In the genomic region with DNA sequence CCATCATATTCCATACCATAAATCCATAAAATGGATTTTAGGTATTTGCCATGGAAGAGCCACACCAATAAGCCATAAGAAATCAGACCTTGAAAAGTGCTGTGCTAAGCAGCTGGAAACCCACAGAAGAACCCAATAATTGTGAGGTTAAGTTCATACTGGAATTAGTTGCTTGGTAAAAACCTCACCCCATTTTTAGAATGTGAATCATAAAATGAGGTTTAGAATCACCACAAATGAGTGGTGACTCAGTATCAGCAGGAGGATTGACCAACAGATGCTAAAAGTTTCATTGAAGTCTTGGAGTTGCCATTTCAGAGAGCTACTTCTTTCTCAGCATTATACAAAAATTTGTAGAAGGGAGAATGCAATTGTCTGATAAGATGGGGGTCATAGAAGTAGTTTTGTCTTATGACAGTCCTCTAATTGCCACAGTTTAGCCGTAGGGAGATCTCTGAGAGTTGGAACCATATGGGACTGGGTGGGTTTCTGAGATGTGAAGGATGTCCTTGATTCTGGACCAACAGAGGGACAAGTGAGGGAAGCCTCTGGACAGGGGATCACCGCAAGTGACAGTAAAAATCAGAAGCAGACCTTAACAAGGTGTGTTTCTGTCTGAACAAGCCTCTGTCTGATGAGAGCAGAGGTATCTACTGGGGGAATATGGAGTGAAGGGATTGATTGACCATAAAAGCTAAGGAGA, we compare ENCODE assay signal across 8 cellular contexts. TPM values are rescaled to one million over a fixed set of nuclear protein-coding genes. Genes with fewer than 3 reads are reported as not detected.
DNase-seq lines count a peak whose midpoint lies in the region; ATAC-seq, FAIRE-seq and TF ChIP-seq lines count a peak whose summit lies in the region.

No MANE protein-coding gene starts in this region.

- TF ChIP-seq RAD21 in K562 (CRISPR knock-in tag; conservative IDR thresholded peaks at IDR 0.05 in 1 of 2, IDR thresholded peaks at IDR 0.05 in 1 of 2), result peak in 1 of 2 experiments; percentile 15; a peak in 1 of 4 replicates

- DNase-seq in K562 (ENCODE audit: extremely low read depth in 1 of 4, low spot score in 3 of 4), result peak in 1 of 4 experiments; percentile 24
- DNase-seq in gastrocnemius medialis, result peak in 1 of 2 donors; percentile 49
- DNase-seq in left colon, result no peak
- DNase-seq in germinal center (ENCODE audit: low spot score), result no peak
- DNase-seq in midbrain (lab: John Stamatoyannopoulos, UW), result no peak

- no peaks in the 10 kb centered on the region for H3K27me3 ChIP-seq in K562 (ENCODE audit: control insufficient read depth in 2 of 2, insufficient read depth in 2 of 2, low read length in 2 of 2)
- no peaks in the 10 kb centered on the region for H3K27me3 ChIP-seq in gastrocnemius medialis

- WGBS in K562 (ENCODE audit: insufficient coverage, low coverage, missing lambda C conversion rate), result 6% methylated on average over 2 of the region's 2 CpGs

- H3K4me2 ChIP-seq in K562 (ENCODE audit: insufficient read depth, low read length), result peak overlapping the region; percentile 25; the same call in 1 of the 2 replicates

- in situ Hi-C loops in K562 (cut with MboI), result no loop called here
- in situ Hi-C loops in gastrocnemius medialis (cut with MboI; ENCODE audit: low sequenced_read_pairs in 4 of 4), result loop anchor here in 1 of 4 donors (5.0 kb wide), 1 partner anchor 46 kb away; no protein-coding TSS in a partner anchor

- ATAC-seq in GM18520 (IDR thresholded peaks at IDR 0.05; ENCODE audit: unreplicated experiment) (peak; percentile 68), HG03378 (IDR thresholded peaks at IDR 0.05; ENCODE audit: unreplicated experiment) (peak; percentile 80), K562 (no peak; the same call in 2 of the 3 replicates), gastrocnemius medialis (peak; percentile 80 to 83), HG03196 (IDR thresholded peaks at IDR 0.05; ENCODE audit: unreplicated experiment) (no peak), left colon (no peak)

- H2AFZ ChIP-seq in K562 (ENCODE audit: low read depth, low read length), result no peak overlapping the region

- CTCF ChIA-PET in K562 (lab: Yijun Ruan, JAX; ENCODE audit: low intra/inter-chr PET ratio), result no interaction called here

- no peak for TF ChIP-seq POLR2A in K562 (conservative IDR thresholded peaks at IDR 0.05)
- TF ChIP-seq POLR2A in gastrocnemius medialis (IDR thresholded peaks at IDR 0.05), result peak in 1 of 2 donors; percentile 44

- H3K36me3 ChIP-seq in K562 (ENCODE audit: control insufficient read depth, insufficient read depth, low read length) (peaks cover 43% of the 10 kb centered on the region), gastrocnemius medialis (peaks cover 0 to 11% of the 10 kb centered on the region in 2 donors)

- POLR2A ChIA-PET in K562 (lab: Yijun Ruan, JAX), result interaction anchor here (0.6 to 1.8 kb wide), 7 partner anchors 11 to 183 kb away, joined by 3 to 7 read pairs (median 4); no protein-coding TSS in a partner anchor

- H3K9me3 ChIP-seq in K562 (replicated peaks; ENCODE audit: control insufficient read depth, insufficient read depth, low read depth, low read length) (no peaks in the 10 kb centered on the region), gastrocnemius medialis (no peaks in the 10 kb centered on the region)

- FAIRE-seq in K562 (lab: Jason Lieb, UNC), result peak; percentile 19

- H3K27ac ChIP-seq in K562 (ENCODE audit: extremely low read depth, low read depth, low read length) (peak overlapping the region; percentile 81; the same call in 2 of the 3 replicates), gastrocnemius medialis (peak overlapping the region; percentile 85 to 95 (median 92))

- H3K4me3 ChIP-seq in K562, result no peak overlapping the region
- H3K4me3 ChIP-seq in gastrocnemius medialis, result peak overlapping the region in 1 of 4 donors; percentile 16

- intact Hi-C loops in K562 (cut with micrococcal nuclease), result loop anchor here (2.0 to 5.0 kb wide), 2 partner anchors 25 to 51 kb away; no protein-coding TSS in a partner anchor
- intact Hi-C loops in gastrocnemius medialis (cut with DNase I; ENCODE audit: low total_unique reads), result loop anchor here (2.0 to 5.0 kb wide), 4 partner anchors 36 to 183 kb away; no protein-coding TSS in a partner anchor
- intact Hi-C loops in left colon (cut with DNase I, micrococcal nuclease), result no loop called here

- H3K4me1 ChIP-seq in K562 (replicated peaks in 1 of 2; ENCODE audit: control insufficient read depth in 2 of 2, insufficient read depth in 2 of 2, low read length in 2 of 2), result peaks cover 4 to 42% of the 10 kb centered on the region in 2 experiments
- peaks cover 49 to 55% of the 10 kb centered on the region in 2 donors for H3K4me1 ChIP-seq in gastrocnemius medialis

- TF ChIP-seq EP300 in K562 (IDR thresholded peaks at IDR 0.05; ENCODE audit: low read length), result no peak

- BruUV-seq in K562 (replicated peaks; lab: Mats Ljungman, UMichigan), result no TSS peak

- H3K9ac ChIP-seq in K562 (ENCODE audit: insufficient read depth in 1 of 2, low read depth in 2 of 2, low read length in 2 of 2), result no peak overlapping the region; a peak in 1 of 4 replicates

- H3K9me1 ChIP-seq in K562 (ENCODE audit: control insufficient read depth, insufficient read depth, low read length), result peaks cover 13% of the 10 kb centered on the region

- H3K79me2 ChIP-seq in K562 (ENCODE audit: control insufficient read depth, insufficient read depth, low read length), result peaks cover 82% of the 10 kb centered on the region

- TF ChIP-seq CTCF in K562 (IDR thresholded peaks at IDR 0.05 in 2 of 3, conservative IDR thresholded peaks at IDR 0.05 in 1 of 3; ENCODE audit: insufficient read depth in 2 of 3, low read depth in 1 of 3, low read length in 3 of 3), result no peak
- no peak for TF ChIP-seq CTCF in gastrocnemius medialis (IDR thresholded peaks at IDR 0.05 in 4 of 5, conservative IDR thresholded peaks at IDR 0.05 in 1 of 5)

- H4K20me1 ChIP-seq in K562 (replicated peaks; ENCODE audit: control insufficient read depth, insufficient read depth, low read length), result peaks cover 23% of the 10 kb centered on the region

TF ChIP-seq in K562, 482 proteins besides CTCF, POLR2A, EP300 and RAD21 (continues in another document):
- no peak for TF ChIP-seq MTA1 (IDR thresholded peaks at IDR 0.05; ENCODE audit: borderline replicate concordance)
- TF ChIP-seq RUNX1 (IDR thresholded peaks at IDR 0.05; ENCODE audit: low read depth), result no peak
- TF ChIP-seq MYNN (IDR thresholded peaks at IDR 0.05), result no peak
- no peak for TF ChIP-seq MYNN (CRISPR knock-in tag; IDR thresholded peaks at IDR 0.05)
- no peak for TF ChIP-seq ARHGAP35 (IDR thresholded peaks at IDR 0.05; ENCODE audit: partially characterized antibody)
- no peak for TF ChIP-seq RFX5 (IDR thresholded peaks at IDR 0.05; ENCODE audit: low read depth, low read length)
- no peak for TF ChIP-seq HDAC6 (IDR thresholded peaks at IDR 0.05; ENCODE audit: low read depth, low read length)
- TF ChIP-seq, protein P1, sequence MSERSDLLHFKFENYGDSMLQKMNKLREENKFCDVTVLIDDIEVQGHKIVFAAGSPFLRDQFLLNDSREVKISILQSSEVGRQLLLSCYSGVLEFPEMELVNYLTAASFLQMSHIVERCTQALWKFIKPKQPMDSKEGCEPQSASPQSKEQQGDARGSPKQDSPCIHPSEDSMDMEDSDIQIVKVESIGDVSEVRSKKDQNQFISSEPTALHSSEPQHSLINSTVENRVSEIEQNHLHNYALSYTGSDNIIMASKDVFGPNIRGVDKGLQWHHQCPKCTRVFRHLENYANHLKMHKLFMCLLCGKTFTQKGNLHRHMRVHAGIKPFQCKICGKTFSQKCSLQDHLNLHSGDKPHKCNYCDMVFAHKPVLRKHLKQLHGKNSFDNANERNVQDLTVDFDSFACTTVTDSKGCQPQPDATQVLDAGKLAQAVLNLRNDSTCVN (CRISPR knock-in tag; IDR thresholded peaks at IDR 0.05), result no peak
- TF ChIP-seq, protein P2, sequence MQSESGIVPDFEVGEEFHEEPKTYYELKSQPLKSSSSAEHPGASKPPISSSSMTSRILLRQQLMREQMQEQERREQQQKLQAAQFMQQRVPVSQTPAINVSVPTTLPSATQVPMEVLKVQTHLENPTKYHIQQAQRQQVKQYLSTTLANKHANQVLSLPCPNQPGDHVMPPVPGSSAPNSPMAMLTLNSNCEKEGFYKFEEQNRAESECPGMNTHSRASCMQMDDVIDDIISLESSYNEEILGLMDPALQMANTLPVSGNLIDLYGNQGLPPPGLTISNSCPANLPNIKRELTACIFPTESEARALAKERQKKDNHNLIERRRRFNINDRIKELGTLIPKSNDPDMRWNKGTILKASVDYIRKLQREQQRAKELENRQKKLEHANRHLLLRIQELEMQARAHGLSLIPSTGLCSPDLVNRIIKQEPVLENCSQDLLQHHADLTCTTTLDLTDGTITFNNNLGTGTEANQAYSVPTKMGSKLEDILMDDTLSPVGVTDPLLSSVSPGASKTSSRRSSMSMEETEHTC (IDR thresholded peaks at IDR 0.05), result 0 out of 2 replicates have a peak, but pooled peaks have one; percentile 30
- TF ChIP-seq BRD4 (IDR thresholded peaks at IDR 0.05), result no peak
- no peak for TF ChIP-seq FOXM1 (IDR thresholded peaks at IDR 0.05; ENCODE audit: low read depth)
- no peak for TF ChIP-seq FOXM1 (CRISPR knock-in tag; IDR thresholded peaks at IDR 0.05; ENCODE audit: low read depth)
- no peak for TF ChIP-seq MED1 (CRISPR knock-in tag; IDR thresholded peaks at IDR 0.05; ENCODE audit: borderline replicate concordance)
- no peak for TF ChIP-seq MAFF (IDR thresholded peaks at IDR 0.05; ENCODE audit: low read length)

RNA-seq across cellular contexts. Expression of a gene that starts 1.4 kb away (rescaled TPM):
- 206 and 247 TPM in 2 replicates for total RNA-seq in K562 (2011; cell fraction: chromatin; rRNA removed; ENCODE audit: low replicate concordance)
- 93.6 and 103 TPM in 2 replicates for total RNA-seq in K562 (2011; cell fraction: nucleolus; rRNA removed)
- 120 and 144 TPM in 2 replicates for total RNA-seq in K562 (2011; cell fraction: nucleoplasm; rRNA removed)
- total RNA-seq in K562 (2014; rRNA removed) (54.6 and 61.6 TPM in 2 replicates), K562 (2014; rRNA removed; fragmentation: Illumina TruSeq; extraction: Trizol) (90.6 and 106 TPM in 2 replicates), K562 (2015; rRNA removed; fragmentation: Illumina TruSeq; extraction: Trizol) (68.5 and 69.6 TPM in 2 replicates), K562 (2021) (89.4 and 99.3 TPM in 2 replicates), gastrocnemius medialis (100 to 1,000 TPM in 3 of 4 donors, 10 to 100 TPM in 1; 60.2 to 198 (median 161) TPM), left colon (10 to 100 TPM; 13.2 to 24.1 TPM)
- polyA plus RNA-seq in K562 (2011; rRNA removed) (53.5 and 54.6 TPM in 2 replicates), K562 (2014; fragmentation: Illumina TruSeq; extraction: Trizol) (24.1 and 24.8 TPM in 2 replicates), K562 (2014; fragmentation: Nextera tagmentation; extraction: Ambion mirVana) (10 to 100 TPM in 1 of 2 experiments, 1 to 10 TPM in 1; 7.8 to 30.2 TPM), K562 (2014; rRNA removed) (20.2 and 24.9 TPM in 2 replicates)
- polyA plus RNA-seq in K562 (2011; cell fraction: cytosol; rRNA removed), result 28.3 and 33.4 TPM in 2 replicates
- 48.4 and 72.1 TPM in 2 replicates for polyA plus RNA-seq in K562 (2011; cell fraction: nucleus; rRNA removed)
- polyA plus RNA-seq in K562 (2012), result 18.9 and 21.5 TPM in 2 replicates
- 207 and 259 TPM in 2 replicates for polyA minus RNA-seq in K562 (2011; rRNA and poly(A)+ RNA removed)
- polyA minus RNA-seq in K562 (2011; cell fraction: cytosol; rRNA and poly(A)+ RNA removed), result 91.1 and 132 TPM in 2 replicates
- 127 and 151 TPM in 2 replicates for polyA minus RNA-seq in K562 (2011; cell fraction: nucleus; rRNA and poly(A)+ RNA removed)

Comparison
In these comparisons a context has a peak if more than half of its experiments do, and no peak if none do; other contexts are left out.
1. ATAC-seq: peak in GM18520 (single experiment), HG03378 (single experiment) and gastrocnemius medialis (2 of 2); none in K562 (single experiment), HG03196 (single experiment) and left colon (single experiment).
2. intact Hi-C loops: an anchor here in K562 (2.0 to 5.0 kb wide) and gastrocnemius medialis (2.0 to 5.0 kb wide); none called in left colon.